32 cellular contexts compared by ENCODE assay signal in genomic region chr16:73230651-73231050, GRCh38.
"Had no signal": no experiment of that assay in that cellular context is flagged by ENCODE, and none has a peak within 500 bp of the region (broad histone marks: within the 10 kb centered on the region; RNA-seq: fewer than 3 reads in every experiment).

No MANE protein-coding gene starts in this region.

- H3K4me3 Mint-ChIP-seq: activated CD4-positive, alpha-beta T cell treated with anti-CD3 and anti-CD28 coated beads, Interleukin-2, amount 10 ng/mL, durations not matched to agents 7 days and 5 days; activated CD8-positive, alpha-beta T cell treated with anti-CD3 and anti-CD28 coated beads, Interleukin-2, amount 10 ng/mL, durations not matched to agents 7 days and 5 days; activated naive CD4-positive, alpha-beta T cell treated with anti-CD3 and anti-CD28 coated beads for 36 hours; activated T-cell treated with anti-CD3 and anti-CD28 coated beads, Interleukin-2, amount 50 U/mL, for 24 hours; T-helper 1 cell treated with Interleukin-12 subunit alpha and Interleukin-12 subunit beta and Interleukin-4 antibody, amounts not matched to agents 30 μg/mL and 1 μg/mL, for 36 hours; T-helper 2 cell treated with Interferon-gamma antibody and Interleukin-4, amounts not matched to agents 5 μg/mL and 100 μg/mL, for 36 hours had no signal

- H3K27ac Mint-ChIP-seq: activated CD4-positive, alpha-beta T cell treated with anti-CD3 and anti-CD28 coated beads, Interleukin-2, amount 10 ng/mL, durations not matched to agents 7 days and 5 days; activated CD8-positive, alpha-beta T cell treated with anti-CD3 and anti-CD28 coated beads, Interleukin-2, amount 10 ng/mL, durations not matched to agents 7 days and 5 days; activated naive CD4-positive, alpha-beta T cell treated with anti-CD3 and anti-CD28 coated beads for 36 hours; activated naive CD4-positive, alpha-beta T cell treated with anti-CD3 and anti-CD28 coated beads, Interleukin-2, amount 50 U/mL, for 72 hours; activated T-cell treated with anti-CD3 and anti-CD28 coated beads, Interleukin-2, amount 50 U/mL, for 24 hours; T-helper 1 cell treated with Interleukin-12 subunit alpha and Interleukin-12 subunit beta and Interleukin-4 antibody, amounts not matched to agents 30 μg/mL and 1 μg/mL, for 36 hours; T-helper 2 cell treated with Interferon-gamma antibody and Interleukin-4, amounts not matched to agents 5 μg/mL and 100 μg/mL, for 36 hours had no signal

- H3K4me3 ChIP-seq: adrenal gland, body of pancreas, breast epithelium, PC-9 had no signal

- H3K4me1 ChIP-seq: breast epithelium had no signal

- DNase-seq: activated CD4-positive, alpha-beta T cell treated with anti-CD3 and anti-CD28 coated beads, Interleukin-2, amount 10 ng/mL, durations not matched to agents 7 days and 5 days; activated CD4-positive, alpha-beta T cell treated with anti-CD3 and anti-CD28 coated beads, Interleukin-2, amount 50 U/mL, for 48 hours; activated CD8-positive, alpha-beta T cell treated with anti-CD3 and anti-CD28 coated beads, Interleukin-2, amount 10 ng/mL, durations not matched to agents 7 days and 5 days; activated gamma-delta T cell treated with Interleukin-2 at 50 U/mL for 16 hours; activated naive CD4-positive, alpha-beta T cell treated with anti-CD3 and anti-CD28 coated beads for 36 hours; activated T-cell treated with anti-CD3 and anti-CD28 coated beads, Interleukin-2, amount 50 U/mL, for 24 hours; adrenal gland; body of pancreas; cerebellar nuclear complex; MM.1S; MV-4-11; NCI-H1092; NCI-H1417; NCI-H187 treated with DMSO at 0.1 percent for 48 hours; NCI-H2081; NCI-H2171 treated with DMSO at 0.1 percent for 48 hours; NCI-H2227 treated with DMSO at 0.1 percent for 48 hours; NCI-H446; NCI-H510A treated with DMSO at 0.1 percent for 48 hours; NCI-H526 treated with DMSO at 0.1 percent for 48 hours; NK-92 treated with Interleukin-12 subunit alpha and Interleukin-12 subunit beta, amount 100 ng/mL, for 24 hours; PC-9; SIG-M5 had no signal

- H3K9me3 ChIP-seq: adrenal gland, body of pancreas, breast epithelium had no signal

- H3K36me3 ChIP-seq: adrenal gland, breast epithelium had no signal

- FAIRE-seq: astrocyte, RCC 7860, TTC549 had no signal

- H3K27ac ChIP-seq: adrenal gland, body of pancreas, breast epithelium, KMS-11, PC-9, RWPE1 had no signal

- H3K4me1 Mint-ChIP-seq: activated CD4-positive, alpha-beta T cell treated with anti-CD3 and anti-CD28 coated beads, Interleukin-2, amount 10 ng/mL, durations not matched to agents 7 days and 5 days had no signal

- H3K9me3 Mint-ChIP-seq: activated CD4-positive, alpha-beta T cell treated with anti-CD3 and anti-CD28 coated beads, Interleukin-2, amount 10 ng/mL, durations not matched to agents 7 days and 5 days; activated naive CD4-positive, alpha-beta T cell treated with anti-CD3 and anti-CD28 coated beads for 36 hours; activated T-cell treated with anti-CD3 and anti-CD28 coated beads, Interleukin-2, amount 50 U/mL, for 24 hours; T-helper 1 cell treated with Interleukin-12 subunit alpha and Interleukin-12 subunit beta and Interleukin-4 antibody, amounts not matched to agents 30 μg/mL and 1 μg/mL, for 36 hours; T-helper 2 cell treated with Interferon-gamma antibody and Interleukin-4, amounts not matched to agents 5 μg/mL and 100 μg/mL, for 36 hours had no signal

- H3K27me3 ChIP-seq: adrenal gland had no signal

- H3K36me3 Mint-ChIP-seq: activated naive CD4-positive, alpha-beta T cell treated with anti-CD3 and anti-CD28 coated beads, Interleukin-2, amount 50 U/mL, for 72 hours had no signal

- H3K27me3 Mint-ChIP-seq: activated CD4-positive, alpha-beta T cell treated with anti-CD3 and anti-CD28 coated beads, Interleukin-2, amount 10 ng/mL, durations not matched to agents 7 days and 5 days; activated T-cell treated with anti-CD3 and anti-CD28 coated beads, Interleukin-2, amount 50 U/mL, for 24 hours had no signal
